ENCODE assay signal across 8 cellular contexts in the genomic region with DNA sequence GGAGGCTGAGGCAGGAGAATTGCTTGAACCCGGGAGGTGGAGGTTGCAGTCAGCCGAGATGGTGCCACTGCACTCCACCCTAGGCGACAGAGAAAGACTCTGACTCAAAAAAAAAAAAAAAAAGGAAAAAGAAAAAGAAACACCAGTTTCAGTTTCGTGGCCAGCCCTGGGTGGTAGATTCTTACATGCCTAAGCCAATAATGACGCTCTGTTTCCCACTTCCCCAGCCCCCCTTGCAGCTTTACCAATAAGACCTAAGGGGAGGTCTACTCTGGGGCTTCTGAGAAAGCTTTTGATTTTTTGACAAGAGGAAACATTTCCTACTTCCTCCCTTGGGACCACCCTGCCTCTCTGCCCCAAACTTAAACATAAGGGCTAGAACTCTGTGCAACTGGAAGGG. TPM values are rescaled to one million over a fixed set of nuclear protein-coding genes. Genes with fewer than 3 reads are reported as not detected.
A peak's percentile ranks its signal among the peaks of the same experiment; 100 is the strongest.
DNase-seq lines count a peak whose midpoint lies in the region; ATAC-seq and TF ChIP-seq lines count a peak whose summit lies in the region.

No MANE protein-coding gene starts in this region.

- H3K27ac Mint-ChIP-seq in Calu3 (ENCODE audit: unreplicated experiment), result no peak overlapping the region

- peak; percentile 74 for ATAC-seq in HG02943 (IDR thresholded peaks at IDR 0.05; ENCODE audit: low read depth, unreplicated experiment)

- peak overlapping the region; percentile 43 for H2AFZ ChIP-seq in ACC112 (ENCODE audit: low read length, unreplicated experiment)

- DNase-seq in activated CD4-positive, alpha-beta T cell treated with anti-CD3 and anti-CD28 coated beads for 48 hours, result peak; percentile 62
- peak; percentile 75 for DNase-seq in germinal center (ENCODE audit: low spot score)
- DNase-seq in Calu3, result no peak
- no peak for DNase-seq in midbrain (lab: John Stamatoyannopoulos, UW)
- DNase-seq in GM19238 (ENCODE audit: insufficient read length, low spot score), result no peak
- no peak for DNase-seq in hippocampal formation (lab: John Stamatoyannopoulos, UW)

- no peaks in the 10 kb centered on the region for H3K9me3 Mint-ChIP-seq in Calu3 (ENCODE audit: low read depth, unreplicated experiment)

- peaks cover 17% of the 10 kb centered on the region for H3K36me3 Mint-ChIP-seq in Calu3 (ENCODE audit: insufficient read depth, unreplicated experiment)

- peaks cover 22% of the 10 kb centered on the region for H3K4me1 ChIP-seq in ACC112 (ENCODE audit: control insufficient read depth, insufficient read depth, low read length, unreplicated experiment)

- H3K79me2 ChIP-seq in ACC112 (ENCODE audit: control insufficient read depth, insufficient read depth, low read length, unreplicated experiment), result no peaks in the 10 kb centered on the region

- H3K27ac ChIP-seq in ACC112 (ENCODE audit: low read depth, low read length), result no peak overlapping the region

- intact Hi-C loops in Calu3 (cut with micrococcal nuclease; ENCODE audit: unreplicated experiment), result no loop called here

- H3K27me3 ChIP-seq in ACC112 (ENCODE audit: insufficient read depth, low read length), result no peaks in the 10 kb centered on the region

- H3K4me3 ChIP-seq in ACC112 (ENCODE audit: low read depth, low read length), result no peak overlapping the region

- H3K4me3 Mint-ChIP-seq in Calu3 (ENCODE audit: low read depth, unreplicated experiment), result no peak overlapping the region

- H3K4me1 Mint-ChIP-seq in Calu3 (ENCODE audit: low read depth, unreplicated experiment), result peaks cover 43% of the 10 kb centered on the region

- H3K36me3 ChIP-seq in ACC112 (ENCODE audit: insufficient read depth, low read length), result no peaks in the 10 kb centered on the region

- H3K27me3 Mint-ChIP-seq in Calu3 (ENCODE audit: unreplicated experiment), result no peaks in the 10 kb centered on the region

- CTCF ChIA-PET in Calu3 (lab: Charles Lee), result interaction anchor here (0.7 kb wide), 1 partner anchor 661 kb away, joined by 5 read pairs; no protein-coding TSS in a partner anchor

- no TSS peak for BruUV-seq in Calu3 (replicated peaks; lab: Mats Ljungman, UMichigan)

- no peak for TF ChIP-seq CTCF in Calu3 (IDR thresholded peaks at IDR 0.05; ENCODE audit: unreplicated experiment)

RNA-seq across cellular contexts. Expression of gene PTPRJ, which starts 30.0 kb away (rescaled TPM):
- total RNA-seq in Calu3 (2022), result 42.9 and 59.4 TPM in 2 replicates

Comparison
In these comparisons a context has a peak if more than half of its experiments do, and no peak if none do; other contexts are left out.
1. DNase-seq: peak in activated CD4-positive, alpha-beta T cell treated with anti-CD3 and anti-CD28 coated beads for 48 hours (single experiment) and germinal center (single experiment); none in Calu3 (single experiment), midbrain (single experiment), GM19238 (single experiment) and hippocampal formation (0 of 2).